In the genomic region with DNA sequence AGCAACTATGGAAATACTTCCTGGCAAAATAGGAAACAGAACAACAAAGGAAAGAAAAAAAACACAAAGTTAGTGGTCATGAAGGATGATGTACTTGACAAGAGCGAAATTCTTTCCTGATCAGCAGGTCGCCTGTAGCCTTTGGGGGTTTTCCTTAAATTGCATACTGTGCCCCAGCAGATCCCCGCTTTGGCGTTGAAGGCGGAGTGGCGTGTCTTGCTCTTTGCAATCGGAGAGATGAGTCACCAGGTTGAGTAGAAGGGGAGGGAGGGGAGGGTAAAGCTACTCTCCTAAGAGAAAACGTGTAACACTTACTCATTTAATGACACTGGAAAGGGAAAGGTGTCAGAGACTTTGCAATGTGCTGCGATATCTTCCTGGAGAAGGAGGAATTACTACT, we compare ENCODE assay signal across 19 cellular contexts.
DNase-seq lines count a peak whose midpoint lies in the region; ATAC-seq, FAIRE-seq and TF ChIP-seq lines count a peak whose summit lies in the region.
"Had no signal": no experiment of that assay in that cellular context is flagged by ENCODE, and none has a peak within 500 bp of the region (broad histone marks: within the 10 kb centered on the region; RNA-seq: fewer than 3 reads in every experiment).

No MANE protein-coding gene starts in this region.

- H3K27ac Mint-ChIP-seq in H9 (peak overlapping the region in 1 of 3 experiments; percentile 69; a peak in 1 of 7 replicates), mesothelial cell of epicardium (no peak overlapping the region)

- no peaks in the 10 kb centered on the region for H3K79me2 ChIP-seq in H9 (ENCODE audit: insufficient read depth, low read length)

- TF ChIP-seq CTCF in H9 (conservative IDR thresholded peaks at IDR 0.05) (no peak), mesothelial cell of epicardium (IDR thresholded peaks at IDR 0.05; ENCODE audit: unreplicated experiment) (no peak)

- H3K4me1 ChIP-seq in H9 (ENCODE audit: insufficient read depth, low read length): peaks cover 7% of the 10 kb centered on the region; the same call in 1 of the 2 replicates
- H3K4me1 ChIP-seq: adrenal gland, lower lobe of right lung had no signal

- H3K36me3 Mint-ChIP-seq in H9 (ENCODE audit: insufficient read depth in 1 of 3, low read depth in 3 of 3): no peaks in the 10 kb centered on the region
- H3K36me3 Mint-ChIP-seq in mesothelial cell of epicardium: no peaks in the 10 kb centered on the region

- H4K20me1 ChIP-seq in H9 (ENCODE audit: control insufficient read depth, insufficient read depth, insufficient read length): no peaks in the 10 kb centered on the region
- H4K20me1 ChIP-seq: BLaER1 had no signal

- no peak overlapping the region for H3K23ac ChIP-seq in H9 (ENCODE audit: insufficient read length, low read depth, low read length)

- no peak overlapping the region for H3K56ac ChIP-seq in H9 (ENCODE audit: insufficient read length, low read depth, low read length)

- intact Hi-C loops in posterior vena cava (cut with DNase I): no loop called here

- no CpG with 5 or more reads among the region's 9 CpGs for WGBS in H9 (ENCODE audit: extremely low coverage, insufficient read length, low lambda C conversion rate)

- no peak overlapping the region for H2AK5ac ChIP-seq in H9 (ENCODE audit: insufficient read length, low read length)

- no peak overlapping the region for H3K4ac ChIP-seq in H9 (ENCODE audit: low read depth, low read length)

- no peaks in the 10 kb centered on the region for H3K9me3 Mint-ChIP-seq in H9
- H3K9me3 Mint-ChIP-seq in mesothelial cell of epicardium: no peaks in the 10 kb centered on the region

- no peak overlapping the region for H2AFZ ChIP-seq in H9 (ENCODE audit: low read length)

- H2BK20ac ChIP-seq in H9 (ENCODE audit: low read depth, low read length, poor library complexity, severe bottlenecking): no peak overlapping the region

- H3K27ac ChIP-seq in H9 (ENCODE audit: insufficient read length, low read depth, low read length): no peak overlapping the region
- H3K27ac ChIP-seq: adrenal gland, BLaER1, lower lobe of right lung, skin epidermis had no signal

- DNase-seq in H9: peak; percentile 62
- peak; percentile 27 for DNase-seq in OCI-M1 (lab: John Stamatoyannopoulos, UW)
- DNase-seq in dedifferentiated amniotic fluid mesenchymal stem cell (ENCODE audit: extremely low spot score): peak; percentile 76
- no peak for DNase-seq in mesothelial cell of epicardium (ENCODE audit: low spot score in 2 of 2, unreplicated experiment in 2 of 2)
- DNase-seq in posterior vena cava (ENCODE audit: low spot score): no peak
- no peak for DNase-seq in cerebellar cortex (ENCODE audit: low spot score)
- DNase-seq in GM19239 (ENCODE audit: insufficient read length, low spot score): no peak
- DNase-seq: activated T-cell treated with anti-CD3 and anti-CD28 coated beads for 4 hours; adrenal gland; effector memory CD4-positive, alpha-beta T cell; glutamatergic neuron; lower lobe of right lung; NCI-H2029; SW 1271 had no signal

- H3K18ac ChIP-seq in H9 (ENCODE audit: insufficient read length, low read depth, low read length): no peak overlapping the region

- no peak overlapping the region for H4K5ac ChIP-seq in H9 (ENCODE audit: insufficient read length, low read depth, low read length)

- peaks cover 23 to 24% of the 10 kb centered on the region in 2 experiments for H3K4me1 Mint-ChIP-seq in H9
- peaks cover 15% of the 10 kb centered on the region for H3K4me1 Mint-ChIP-seq in mesothelial cell of epicardium

- no peak overlapping the region; a peak in 1 of 5 replicates for H3K4me3 Mint-ChIP-seq in H9
- peak overlapping the region; percentile 57 for H3K4me3 Mint-ChIP-seq in mesothelial cell of epicardium
- H3K4me3 Mint-ChIP-seq: neural crest cell had no signal

- no peaks in the 10 kb centered on the region for H3K79me1 ChIP-seq in H9 (ENCODE audit: insufficient read depth, low read depth, low read length, poor library complexity, severe bottlenecking)

- no peaks in the 10 kb centered on the region for H3K9me3 ChIP-seq in H9 (ENCODE audit: control insufficient read depth, low read depth, low read length)
- H3K9me3 ChIP-seq: adrenal gland, BLaER1, lower lobe of right lung had no signal

- H4K8ac ChIP-seq in H9 (replicated peaks; ENCODE audit: insufficient read length, low read depth, low read length): no peak overlapping the region

- no peak overlapping the region for H2BK120ac ChIP-seq in H9 (ENCODE audit: low read depth, low read length, poor library complexity, severe bottlenecking)

- ATAC-seq in GM19452 (IDR thresholded peaks at IDR 0.05; ENCODE audit: unreplicated experiment): no peak
- ATAC-seq: lower lobe of right lung had no signal

- no peaks in the 10 kb centered on the region for H3K23me2 ChIP-seq in H9 (ENCODE audit: insufficient read length, low read depth, low read length, poor library complexity, severe bottlenecking)

- no peaks in the 10 kb centered on the region for H3K27me3 ChIP-seq in H9 (ENCODE audit: insufficient read depth, low read length)
- H3K27me3 ChIP-seq: adrenal gland, BLaER1 had no signal

- no peak overlapping the region for H3T11ph ChIP-seq in H9 (ENCODE audit: low read length)

- H2BK12ac ChIP-seq in H9 (ENCODE audit: insufficient read length, low read depth, low read length): no peak overlapping the region

- H2BK15ac ChIP-seq in H9 (ENCODE audit: low read depth, low read length): no peak overlapping the region

- no peak for FAIRE-seq in GM19239 (lab: Jason Lieb, UNC)
- FAIRE-seq: G401.6 had no signal

- H2BK5ac ChIP-seq in H9 (ENCODE audit: insufficient read length, low read length): no peak overlapping the region

- no peak overlapping the region for H4K91ac ChIP-seq in H9 (ENCODE audit: insufficient read length, low read depth, low read length)

- no peak overlapping the region for H3K4me2 ChIP-seq in H9 (ENCODE audit: insufficient read depth, insufficient read length, low read length)

- peaks cover 1% of the 10 kb centered on the region for H3K27me3 Mint-ChIP-seq in H9 (ENCODE audit: low read depth)
- H3K27me3 Mint-ChIP-seq in mesothelial cell of epicardium (ENCODE audit: low read depth): peaks cover 3% of the 10 kb centered on the region

- no peak overlapping the region for H3K9ac ChIP-seq in H9 (ENCODE audit: extremely low read depth, insufficient read length, low read length)
- H3K9ac ChIP-seq: BLaER1 had no signal

- no peak overlapping the region for H3K14ac ChIP-seq in H9 (ENCODE audit: insufficient read depth, low read length)

Comparison
In these comparisons a context has a peak if more than half of its experiments do, and no peak if none do; other contexts are left out.
1. DNase-seq: peak in H9 (single experiment), OCI-M1 (single experiment) and dedifferentiated amniotic fluid mesenchymal stem cell (single experiment); none in mesothelial cell of epicardium (0 of 2), posterior vena cava (single experiment), cerebellar cortex (single experiment) and GM19239 (single experiment).